ENCODE assay signal across 8 cellular contexts in the genomic region with DNA sequence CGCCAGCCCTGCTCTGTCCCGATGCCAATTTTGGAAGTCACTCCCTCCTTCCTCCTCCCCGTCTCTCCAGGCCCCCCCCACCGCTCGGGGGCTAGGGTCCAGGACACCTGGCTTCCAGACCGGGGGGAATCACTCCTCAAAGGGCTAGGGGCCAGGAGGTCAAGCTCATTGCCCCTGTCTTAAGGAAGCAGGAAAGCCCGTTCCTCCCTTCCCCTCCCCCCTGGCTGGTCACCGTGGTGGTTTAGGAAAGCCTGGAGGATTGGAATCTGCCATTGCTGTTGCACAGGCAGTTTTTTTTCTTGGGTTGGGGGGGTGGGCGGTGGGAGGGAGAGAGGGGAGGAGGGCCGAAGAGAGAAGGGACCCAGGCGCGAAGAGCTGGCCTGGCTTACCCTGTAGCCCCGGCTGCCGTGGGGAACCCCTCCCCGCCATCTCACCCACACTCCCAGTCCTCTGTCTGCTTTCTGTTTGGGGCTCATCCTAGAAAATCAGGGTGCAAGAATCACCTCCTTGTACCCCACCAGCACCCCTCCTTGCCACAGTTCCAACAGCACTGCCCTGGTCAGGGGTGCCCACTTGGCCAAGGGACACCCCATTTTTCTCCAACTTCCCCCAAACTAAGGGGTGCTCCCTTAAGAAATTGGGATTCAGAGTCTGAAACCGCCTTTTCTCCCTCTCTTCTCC. TPM values are rescaled to one million over a fixed set of nuclear protein-coding genes. Genes with fewer than 3 reads are reported as not detected.
A peak's percentile ranks its signal among the peaks of the same experiment; 100 is the strongest.
DNase-seq lines count a peak whose midpoint lies in the region; ATAC-seq and TF ChIP-seq lines count a peak whose summit lies in the region.

No MANE protein-coding gene starts in this region.

- peak overlapping the region; percentile 88 for H2BK15ac ChIP-seq in neuronal stem cell (ENCODE audit: low read length)

- peak overlapping the region; percentile 39 for H3K4me2 ChIP-seq in neuronal stem cell (ENCODE audit: insufficient read depth, low read length, poor library complexity, severe bottlenecking)

- no peak overlapping the region for H3K27ac ChIP-seq in neuronal stem cell (replicated peaks; ENCODE audit: low read length)

- H3K9ac ChIP-seq in neuronal stem cell (ENCODE audit: low read depth, low read length, poor library complexity) = no peak overlapping the region

- H2AK5ac ChIP-seq in neuronal stem cell (ENCODE audit: low read depth, low read length) = no peak overlapping the region

- H4K91ac ChIP-seq in neuronal stem cell (ENCODE audit: low read depth, low read length, poor library complexity) = no peak overlapping the region

- H2BK120ac ChIP-seq in neuronal stem cell (ENCODE audit: low read depth, low read length) = no peak overlapping the region

- H3K4me3 ChIP-seq in H7 (ENCODE audit: insufficient read depth, low read depth, low read length) = peak overlapping the region; percentile 28
- H3K4me3 ChIP-seq in fibroblast of villous mesenchyme (ENCODE audit: low read depth, low read length) = peak overlapping the region; percentile 52
- H3K4me3 ChIP-seq in neuronal stem cell (ENCODE audit: low read length in 2 of 2) = peak overlapping the region in 1 of 2 donors; percentile 33

- H3K9me3 ChIP-seq in neuronal stem cell (replicated peaks in 1 of 2; ENCODE audit: control insufficient read depth in 2 of 2, insufficient read depth in 1 of 2, low read depth in 1 of 2, low read length in 2 of 2) = peaks cover 0 to 8% of the 10 kb centered on the region in 2 donors

- H3K36me3 ChIP-seq in H7 (replicated peaks; ENCODE audit: control insufficient read depth, insufficient read depth, low read length) = peaks cover 3% of the 10 kb centered on the region
- peaks cover 5 to 15% of the 10 kb centered on the region in 2 donors for H3K36me3 ChIP-seq in neuronal stem cell (replicated peaks in 1 of 2; ENCODE audit: control insufficient read depth in 2 of 2, insufficient read depth in 2 of 2, low read length in 2 of 2)

- peaks cover 1% of the 10 kb centered on the region for H3K79me1 ChIP-seq in neuronal stem cell (ENCODE audit: low read depth, low read length)

- in situ Hi-C loops in SK-MEL-5 (cut with HindIII; ENCODE audit: low pct_unique_long_range_greater_than_20kb, low sequenced_read_pairs) = no loop called here

- peak overlapping the region; percentile 44 for H3K14ac ChIP-seq in neuronal stem cell (ENCODE audit: low read length)

- WGBS in neuronal stem cell (ENCODE audit: extremely low coverage in 2 of 2, insufficient read length in 2 of 2, insufficient replicate concordance in 1 of 2), 2 donors = no CpG with 5 or more reads among the region's 16 CpGs

- ATAC-seq in GM21723 (IDR thresholded peaks at IDR 0.05; ENCODE audit: unreplicated experiment) = no peak
- ATAC-seq in HG02970 (IDR thresholded peaks at IDR 0.05; ENCODE audit: low FRiP score, unreplicated experiment) = no peak

- no peak overlapping the region for H2BK12ac ChIP-seq in neuronal stem cell (ENCODE audit: low read length)

- no peak overlapping the region for H2BK5ac ChIP-seq in neuronal stem cell (ENCODE audit: low read length)

- no peak overlapping the region for H3K4ac ChIP-seq in neuronal stem cell (ENCODE audit: low read length)

- H4K8ac ChIP-seq in neuronal stem cell (ENCODE audit: low read depth, low read length) = no peak overlapping the region

- no peak for TF ChIP-seq CTCF in fibroblast of villous mesenchyme (IDR thresholded peaks at IDR 0.05; ENCODE audit: insufficient read depth, low read depth, low read length)

- H3K4me1 ChIP-seq in neuronal stem cell (ENCODE audit: control insufficient read depth in 2 of 2, insufficient read depth in 1 of 2, low read depth in 1 of 2, low read length in 2 of 2) = peaks cover 13 to 29% of the 10 kb centered on the region in 2 donors

- H3K27me3 ChIP-seq in H7 (ENCODE audit: control insufficient read depth, insufficient read depth, low read length) = peaks cover 30% of the 10 kb centered on the region
- H3K27me3 ChIP-seq in neuronal stem cell (ENCODE audit: control insufficient read depth in 3 of 3, insufficient read depth in 3 of 3, low read depth in 1 of 3, low read length in 3 of 3) = peaks cover 13 to 43% (median 35%) of the 10 kb centered on the region in 3 experiments

- H3K18ac ChIP-seq in neuronal stem cell (ENCODE audit: low read length) = peak overlapping the region; percentile 95

- H2AFZ ChIP-seq in neuronal stem cell (ENCODE audit: low read length) = peak overlapping the region; percentile 95

- DNase-seq in H7 (peak; percentile 89), SK-MEL-5 (ENCODE audit: low read depth, low spot score) (peak; percentile 75), fibroblast of villous mesenchyme (ENCODE audit: low read depth) (peak; percentile 40), neuronal stem cell (ENCODE audit: low spot score) (no peak)
- no peak for DNase-seq in stimulated activated naive CD4-positive, alpha-beta T cell treated with Interleukin-2 at 50 U/mL for 16 hours (lab: John Stamatoyannopoulos, UW)
- DNase-seq in activated CD8-positive, alpha-beta memory T cell treated with anti-CD3 and anti-CD28 coated beads for 24 hours = no peak

- H3K23ac ChIP-seq in neuronal stem cell (ENCODE audit: low read depth, low read length, poor library complexity) = no peak overlapping the region

RNA-seq across cellular contexts. Expression of gene BCL6B, which starts 2.9 kb away (rescaled TPM):
- 4.9 and 8.3 TPM in 2 replicates for total RNA-seq in H7 (2014; rRNA removed; shearing (Covaris generic))
- total RNA-seq in SK-MEL-5 (2014; rRNA removed; shearing (Covaris generic)) = not detected in 2 replicates
- polyA plus RNA-seq in SK-MEL-5 (2015; cell fraction: cytosol; rRNA removed) = not detected in 2 replicates
- polyA plus RNA-seq in SK-MEL-5 (2015; cell fraction: nucleus; rRNA removed) = not detected in 2 replicates
- total RNA-seq in fibroblast of villous mesenchyme = not detected in 2 replicates
- polyA plus RNA-seq in neuronal stem cell (2013, experiment 1 of 2) = 3.1 TPM
- 2.8 TPM for polyA plus RNA-seq in neuronal stem cell (2013, experiment 2 of 2)

RNA-seq across cellular contexts. Expression of gene RNASEK, which starts 7.6 kb away (rescaled TPM):
- total RNA-seq in H7 (2014; rRNA removed; shearing (Covaris generic)) = 180 and 238 TPM in 2 replicates
- total RNA-seq in SK-MEL-5 (2014; rRNA removed; shearing (Covaris generic)) = 882 and 947 TPM in 2 replicates
- polyA plus RNA-seq in SK-MEL-5 (2015; cell fraction: cytosol; rRNA removed) = 763 and 812 TPM in 2 replicates
- 109 and 130 TPM in 2 replicates for polyA plus RNA-seq in SK-MEL-5 (2015; cell fraction: nucleus; rRNA removed)
- 27.4 and 33.7 TPM in 2 replicates for total RNA-seq in fibroblast of villous mesenchyme
- 400 TPM for polyA plus RNA-seq in neuronal stem cell (2013, experiment 1 of 2)
- polyA plus RNA-seq in neuronal stem cell (2013, experiment 2 of 2) = 390 TPM

RNA-seq across cellular contexts. Expression of gene SLC16A13, which starts 15.8 kb away (rescaled TPM):
- 0.37 and 0.48 TPM in 2 replicates for total RNA-seq in H7 (2014; rRNA removed; shearing (Covaris generic))
- total RNA-seq in SK-MEL-5 (2014; rRNA removed; shearing (Covaris generic)) = 0.61 and 0.64 TPM in 2 replicates
- polyA plus RNA-seq in SK-MEL-5 (2015; cell fraction: cytosol; rRNA removed) = 3.5 and 5.3 TPM in 2 replicates
- polyA plus RNA-seq in SK-MEL-5 (2015; cell fraction: nucleus; rRNA removed) = 2.7 and 4.9 TPM in 2 replicates
- total RNA-seq in fibroblast of villous mesenchyme = 1.3 TPM in 2 replicates
- polyA plus RNA-seq in neuronal stem cell (2013, experiment 1 of 2) = 3.0 TPM
- 3.4 TPM for polyA plus RNA-seq in neuronal stem cell (2013, experiment 2 of 2)

RNA-seq across cellular contexts. Expression of gene SLC16A11, which starts 23.9 kb away (rescaled TPM):
- total RNA-seq in H7 (2014; rRNA removed; shearing (Covaris generic)) = 0.24 and 0.37 TPM in 2 replicates
- total RNA-seq in SK-MEL-5 (2014; rRNA removed; shearing (Covaris generic)) = not detected in 2 replicates
- not detected in 2 replicates for polyA plus RNA-seq in SK-MEL-5 (2015; cell fraction: cytosol; rRNA removed)
- polyA plus RNA-seq in SK-MEL-5 (2015; cell fraction: nucleus; rRNA removed) = not detected in 2 replicates
- not detected in 2 replicates for total RNA-seq in fibroblast of villous mesenchyme
- 0.04 TPM for polyA plus RNA-seq in neuronal stem cell (2013, experiment 1 of 2)
- 0.03 TPM for polyA plus RNA-seq in neuronal stem cell (2013, experiment 2 of 2)

RNA-seq across cellular contexts. Expression of gene ALOX12, which starts 24.1 kb away (rescaled TPM):
- 0.35 and 0.63 TPM in 2 replicates for total RNA-seq in H7 (2014; rRNA removed; shearing (Covaris generic))
- not detected in 2 replicates for total RNA-seq in SK-MEL-5 (2014; rRNA removed; shearing (Covaris generic))
- not detected in 2 replicates for polyA plus RNA-seq in SK-MEL-5 (2015; cell fraction: cytosol; rRNA removed)
- polyA plus RNA-seq in SK-MEL-5 (2015; cell fraction: nucleus; rRNA removed) = not detected in 2 replicates
- total RNA-seq in fibroblast of villous mesenchyme = under 0.01 TPM in 1 of 2 replicates, not detected in the other
- 0.32 TPM for polyA plus RNA-seq in neuronal stem cell (2013, experiment 1 of 2)
- polyA plus RNA-seq in neuronal stem cell (2013, experiment 2 of 2) = 0.25 TPM

Comparison
In these comparisons a context has a peak if more than half of its experiments do, and no peak if none do; other contexts are left out.
1. DNase-seq: peak in H7 (single experiment), SK-MEL-5 (single experiment) and fibroblast of villous mesenchyme (single experiment); none in neuronal stem cell (single experiment), stimulated activated naive CD4-positive, alpha-beta T cell treated with Interleukin-2 at 50 U/mL for 16 hours (single experiment) and activated CD8-positive, alpha-beta memory T cell treated with anti-CD3 and anti-CD28 coated beads for 24 hours (single experiment).